ENCODE assay signal across 26 cellular contexts in the genomic region with DNA sequence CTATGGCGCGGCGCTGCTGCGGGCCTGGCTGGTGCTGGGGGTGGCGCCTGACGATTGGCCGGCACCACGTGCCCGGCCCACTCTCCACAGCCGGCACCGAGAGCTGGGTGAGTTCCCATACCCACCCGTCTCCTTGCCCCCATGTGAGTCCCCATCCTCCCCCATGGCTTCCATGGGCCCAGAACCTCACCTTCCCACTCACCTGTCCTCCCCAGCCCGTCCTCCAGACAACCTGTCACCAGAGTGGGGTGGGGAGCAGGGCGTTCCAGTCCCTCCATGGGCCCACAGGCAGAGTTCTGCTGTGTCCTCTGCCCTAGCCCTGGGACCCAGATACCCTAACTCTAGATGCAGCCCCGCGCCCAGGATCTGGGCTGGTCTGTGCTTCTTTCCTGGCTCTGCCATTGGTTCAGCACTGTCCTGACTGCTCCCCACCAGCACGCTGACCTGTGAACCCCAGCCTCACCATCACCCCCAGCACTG. TPM values are rescaled to one million over a fixed set of nuclear protein-coding genes. Genes with fewer than 3 reads are reported as not detected.
"Had no signal": no experiment of that assay in that cellular context is flagged by ENCODE, and none has a peak within 500 bp of the region (broad histone marks: within the 10 kb centered on the region; RNA-seq: fewer than 3 reads in every experiment).

No MANE protein-coding gene starts in this region.

- H3K4me1 ChIP-seq: prostate gland had no signal

- H3K4me3 Mint-ChIP-seq: activated B cell treated with CpG ODN at 0.5 μM for 24 hours; activated CD4-positive, alpha-beta T cell treated with anti-CD3 and anti-CD28 coated beads for 36 hours; activated naive CD8-positive, alpha-beta T cell; activated T-cell treated with anti-CD3 and anti-CD28 coated beads, Interleukin-2, amount 50 U/mL, for 4 hours; naive thymus-derived CD4-positive, alpha-beta T cell; T-helper 17 cell had no signal

- ATAC-seq: activated CD4-positive, alpha-beta T cell treated with anti-CD3 and anti-CD28 coated beads for 36 hours; activated T-cell treated with anti-CD3 and anti-CD28 coated beads, Interleukin-2, amount 50 U/mL, for 4 hours; heart left ventricle; naive thymus-derived CD4-positive, alpha-beta T cell; stimulated activated naive CD8-positive, alpha-beta T cell treated with anti-CD3 and anti-CD28 coated beads, Interleukin-15, Interleukin-2, amounts not matched to agents 100 U/mL and 50 U/mL, for 24 hours; T-helper 17 cell had no signal

- H3K27ac ChIP-seq: heart left ventricle, prostate gland, upper lobe of left lung had no signal

- H3K27me3 ChIP-seq: heart left ventricle, upper lobe of left lung had no signal

- H3K9me3 Mint-ChIP-seq: activated B cell treated with CpG ODN at 0.5 μM for 24 hours; activated T-cell treated with anti-CD3 and anti-CD28 coated beads, Interleukin-2, amount 50 U/mL, for 4 hours; activated T-helper 2 cell treated with anti-CD3 and anti-CD28 coated beads, Interferon-gamma antibody, Interleukin-2, Interleukin-4, amounts not matched to agents 10 μg/mL and 5 μg/mL and 100 μg/mL, durations not matched to agents 14 hours and 24 hours and 36 hours; naive thymus-derived CD4-positive, alpha-beta T cell had no signal

- H3K27ac Mint-ChIP-seq: activated B cell treated with CpG ODN at 0.5 μM for 24 hours; activated CD4-positive, alpha-beta T cell treated with anti-CD3 and anti-CD28 coated beads for 36 hours; activated naive CD8-positive, alpha-beta T cell; activated T-helper 2 cell treated with anti-CD3 and anti-CD28 coated beads, Interferon-gamma antibody, Interleukin-2, Interleukin-4, amounts not matched to agents 10 μg/mL and 5 μg/mL and 100 μg/mL, durations not matched to agents 14 hours and 24 hours and 36 hours; naive thymus-derived CD4-positive, alpha-beta T cell; T-helper 17 cell had no signal

- H3K9me3 ChIP-seq: heart left ventricle, prostate gland, upper lobe of left lung had no signal

- H3K4me3 ChIP-seq: heart left ventricle, lung, prostate gland, upper lobe of left lung had no signal

- DNase-seq: activated B cell treated with CpG ODN at 0.5 μM for 24 hours; activated CD4-positive, alpha-beta T cell treated with anti-CD3 and anti-CD28 coated beads for 36 hours; activated CD4-positive, alpha-beta T cell treated with anti-CD3 and anti-CD28 coated beads, Interleukin-2, amount 50 U/mL, for 4 hours; activated CD8-positive, alpha-beta memory T cell treated with anti-CD3 and anti-CD28 coated beads, Interleukin-2, amount 50 U/mL, for 48 hours; activated naive CD4-positive, alpha-beta T cell; activated T-cell treated with anti-CD3 and anti-CD28 coated beads, Interleukin-2, amount 50 U/mL, for 4 hours; amniotic stem cell; cortex of kidney; islet precursor cell; naive thymus-derived CD4-positive, alpha-beta T cell; stimulated activated CD4-positive, alpha-beta T cell treated with anti-CD3 and anti-CD28 coated beads, Interleukin-12 subunit alpha, Interleukin-12 subunit beta, amount 100 ng/mL, for 4 hours; stimulated activated CD4-positive, alpha-beta T cell treated with anti-CD3 and anti-CD28 coated beads, Interleukin-4, amount 100 ng/mL, for 4 hours; stimulated activated naive CD8-positive, alpha-beta T cell treated with anti-CD3 and anti-CD28 coated beads, Interleukin-15, Interleukin-2, amounts not matched to agents 100 U/mL and 50 U/mL, for 24 hours; T-helper 17 cell had no signal

- H3K27me3 Mint-ChIP-seq: activated B cell treated with CpG ODN at 0.5 μM for 24 hours; activated CD4-positive, alpha-beta T cell treated with anti-CD3 and anti-CD28 coated beads for 36 hours; activated naive CD8-positive, alpha-beta T cell; naive thymus-derived CD4-positive, alpha-beta T cell; T-helper 17 cell had no signal

RNA-seq across cellular contexts. Expression of gene SLC5A2, which starts 18.1 kb away (rescaled TPM):
- total RNA-seq: activated B cell treated with CpG ODN at 0.5 μM for 24 hours; activated CD8-positive, alpha-beta memory T cell treated with anti-CD3 and anti-CD28 coated beads for 36 hours; activated T-cell treated with anti-CD3 and anti-CD28 coated beads, Interleukin-2, amount 50 U/mL, for 4 hours; activated T-helper 2 cell treated with anti-CD3 and anti-CD28 coated beads, Interferon-gamma antibody, Interleukin-2, Interleukin-4, amounts not matched to agents 10 μg/mL and 5 μg/mL and 100 μg/mL, durations not matched to agents 14 hours and 24 hours and 36 hours; epithelial cell of proximal tubule; heart left ventricle; osteocyte; subcutaneous adipose tissue had no signal

RNA-seq across cellular contexts. Expression of gene ZNF843, which starts 22.2 kb away (rescaled TPM):
- total RNA-seq: epithelial cell of proximal tubule had no signal

RNA-seq across cellular contexts. Expression of gene COX6A2, which starts 36.7 kb away (rescaled TPM):
- total RNA-seq: activated B cell treated with CpG ODN at 0.5 μM for 24 hours; activated CD4-positive, alpha-beta T cell treated with anti-CD3 and anti-CD28 coated beads for 36 hours; activated CD8-positive, alpha-beta memory T cell treated with anti-CD3 and anti-CD28 coated beads for 36 hours; activated T-cell treated with anti-CD3 and anti-CD28 coated beads, Interleukin-2, amount 50 U/mL, for 4 hours; activated T-helper 2 cell treated with anti-CD3 and anti-CD28 coated beads, Interferon-gamma antibody, Interleukin-2, Interleukin-4, amounts not matched to agents 10 μg/mL and 5 μg/mL and 100 μg/mL, durations not matched to agents 14 hours and 24 hours and 36 hours; bronchial epithelial cell; epithelial cell of proximal tubule; fibroblast of villous mesenchyme; lung; naive thymus-derived CD4-positive, alpha-beta T cell; osteocyte; subcutaneous adipose tissue; T-helper 17 cell; upper lobe of left lung had no signal
- polyA plus RNA-seq: lung; naive thymus-derived CD4-positive, alpha-beta T cell had no signal
